25 cellular contexts compared by ENCODE assay signal in genomic region chr3:2735392-2735894, GRCh38.
"Had no signal": no experiment of that assay in that cellular context is flagged by ENCODE, and none has a peak within 500 bp of the region (broad histone marks: within the 10 kb centered on the region; RNA-seq: fewer than 3 reads in every experiment).

No MANE protein-coding gene starts in this region.

- H3K36me3 ChIP-seq: breast epithelium, lower lobe of right lung, right lobe of liver, stomach, suprapubic skin, tibial nerve had no signal

- DNase-seq: activated B cell treated with CpG ODN at 0.5 μM for 24 hours; activated CD4-positive, alpha-beta T cell treated with anti-CD3 and anti-CD28 coated beads for 4 hours; activated CD4-positive, alpha-beta T cell treated with anti-CD3 and anti-CD28 coated beads, Interleukin-2, amount 50 U/mL, for 48 hours; activated CD8-positive, alpha-beta memory T cell treated with anti-CD3 and anti-CD28 coated beads, Interleukin-2, amount 50 U/mL, for 48 hours; activated naive CD4-positive, alpha-beta T cell treated with Interleukin-2 at 50 U/mL for 16 hours; activated naive CD8-positive, alpha-beta T cell treated with anti-CD3 and anti-CD28 coated beads for 36 hours; activated T-cell treated with anti-CD3 and anti-CD28 coated beads, Interleukin-2, amount 50 U/mL, for 4 hours; effector memory CD4-positive, alpha-beta T cell; foreskin keratinocyte; lower lobe of right lung; mesendoderm; mucosa of descending colon; naive B cell; occipital lobe; right lobe of liver; stimulated activated CD4-positive, alpha-beta T cell treated with anti-CD3 and anti-CD28 coated beads, Interleukin-2, amount 100 ng/mL, for 24 hours; stomach had no signal

- FAIRE-seq: colon, keratinocyte had no signal

- ATAC-seq: activated T-cell treated with anti-CD3 and anti-CD28 coated beads, Interleukin-2, amount 50 U/mL, for 4 hours; foreskin keratinocyte; left lobe of liver; lower lobe of right lung; mucosa of descending colon; right lobe of liver; stimulated activated memory B cell treated with anti-CD40 and anti-IgM and Interleukin-4, amounts not matched to agents 10 μg/mL and 1 μg/mL and 100 μg/mL, for 72 hours had no signal

- H3K9me3 ChIP-seq: breast epithelium, lower lobe of right lung, mucosa of descending colon, right lobe of liver, stomach, suprapubic skin, tibial nerve had no signal

- H3K4me1 ChIP-seq: breast epithelium, foreskin keratinocyte, lower lobe of right lung, right lobe of liver, stomach, suprapubic skin had no signal

- H3K27me3 ChIP-seq: breast epithelium, foreskin keratinocyte, right lobe of liver, stomach, suprapubic skin, tibial nerve had no signal

- H3K27ac ChIP-seq: breast epithelium, foreskin keratinocyte, lower lobe of right lung, right lobe of liver, skin epidermis, stomach, suprapubic skin, tibial nerve had no signal

- H3K4me3 ChIP-seq: breast epithelium, lower lobe of right lung, mucosa of descending colon, right lobe of liver, skin epidermis, stomach, suprapubic skin, tibial nerve had no signal
